In the genomic region with DNA sequence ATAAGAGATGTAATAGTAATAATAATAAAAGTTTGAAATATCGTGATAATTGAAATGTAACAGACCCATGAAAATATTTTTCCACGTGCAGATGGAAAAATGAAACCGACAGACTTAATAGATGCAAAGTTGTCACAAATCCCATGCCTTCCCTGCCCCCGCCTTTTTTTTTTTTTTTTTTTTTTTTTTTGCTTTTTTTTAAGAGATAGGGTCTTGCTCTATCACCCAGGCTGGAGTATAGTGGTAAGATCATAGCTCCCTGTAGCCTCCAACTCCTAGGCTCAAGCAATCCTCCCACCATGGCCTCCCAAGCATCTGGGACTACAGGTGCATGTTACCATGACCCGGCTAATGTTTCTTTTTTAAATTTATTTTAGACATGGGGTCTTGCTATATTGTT, we compare ENCODE assay signal across 7 cellular contexts.
"Had no signal": no experiment of that assay in that cellular context is flagged by ENCODE, and none has a peak within 500 bp of the region (broad histone marks: within the 10 kb centered on the region; RNA-seq: fewer than 3 reads in every experiment).

No MANE protein-coding gene starts in this region.

- FAIRE-seq: HepG2, HTR-8/SVneo had no signal

- ATAC-seq: HepG2 had no signal

- DNase-seq: IMR-90, KBM-7, KG1 had no signal

- H3K27ac ChIP-seq: HL-60, KMS-11 had no signal

- H3K9ac ChIP-seq: KMS-11 had no signal

- H3K4me2 ChIP-seq: KMS-11 had no signal
